ENCODE assay signal across 25 cellular contexts in the genomic region with DNA sequence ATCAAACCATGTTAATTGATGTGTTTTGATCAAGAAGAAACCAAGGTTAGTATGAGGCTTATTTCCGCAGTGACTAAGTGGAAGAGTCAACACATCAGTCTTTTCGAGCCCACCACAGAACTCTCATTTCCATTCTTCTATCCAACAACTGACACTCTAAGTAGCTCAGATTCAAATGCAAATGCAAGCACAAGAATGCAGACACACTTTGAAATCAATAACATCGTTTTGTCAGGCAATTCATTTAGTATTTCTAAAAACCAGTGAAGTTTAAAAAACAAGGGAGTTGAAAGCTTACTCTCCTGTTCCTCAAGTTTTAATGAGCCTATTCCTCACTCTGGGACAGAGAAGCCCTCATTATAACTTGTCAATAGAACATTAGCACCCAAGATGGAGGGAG.
"Had no signal": no experiment of that assay in that cellular context is flagged by ENCODE, and none has a peak within 500 bp of the region (broad histone marks: within the 10 kb centered on the region; RNA-seq: fewer than 3 reads in every experiment).

No MANE protein-coding gene starts in this region.

- H3K9ac ChIP-seq: parathyroid adenoma had no signal

- H3K4me3 Mint-ChIP-seq: naive thymus-derived CD8-positive, alpha-beta T cell; nephron progenitor cell; stimulated activated effector memory CD8-positive, alpha-beta T cell treated with anti-CD3 and anti-CD28 coated beads, Interleukin-12 subunit alpha, Interleukin-12 subunit beta, amount 100 ng/mL, for 72 hours had no signal

- H3K4me1 Mint-ChIP-seq: naive thymus-derived CD8-positive, alpha-beta T cell; stimulated activated effector memory CD8-positive, alpha-beta T cell treated with anti-CD3 and anti-CD28 coated beads, Interleukin-12 subunit alpha, Interleukin-12 subunit beta, amount 100 ng/mL, for 72 hours had no signal

- H3K9me3 ChIP-seq: esophagus squamous epithelium, lower lobe of right lung, psoas muscle, sigmoid colon, stomach, thyroid gland, upper lobe of left lung had no signal

- DNase-seq: dermis blood vessel endothelial cell; effector memory CD4-positive, alpha-beta T cell; erythroblast; esophagus squamous epithelium; foreskin melanocyte; glutamatergic neuron; left ventricle myocardium superior; lower lobe of right lung; naive thymus-derived CD8-positive, alpha-beta T cell; nephron progenitor cell; psoas muscle; right cardiac atrium; sigmoid colon; stimulated activated CD4-positive, alpha-beta T cell treated with anti-CD3 and anti-CD28 coated beads, Interleukin-2, amount 100 ng/mL, for 24 hours; stimulated activated CD4-positive, alpha-beta T cell treated with anti-CD3 and anti-CD28 coated beads, Interleukin-4, amount 100 ng/mL, for 24 hours; stimulated activated naive CD4-positive, alpha-beta T cell treated with Interleukin-2 at 50 U/mL for 16 hours; stomach; thyroid gland; upper lobe of left lung had no signal

- FAIRE-seq: endometrium, keratinocyte, urothelium cell line had no signal

- ATAC-seq: left ventricle myocardium superior; lower lobe of right lung; naive thymus-derived CD8-positive, alpha-beta T cell; psoas muscle; right cardiac atrium; stimulated activated effector memory CD8-positive, alpha-beta T cell treated with anti-CD3 and anti-CD28 coated beads, Interleukin-12 subunit alpha, Interleukin-12 subunit beta, amount 100 ng/mL, for 72 hours had no signal

- H3K79me2 ChIP-seq: parathyroid adenoma had no signal

- H3K27ac Mint-ChIP-seq: naive thymus-derived CD8-positive, alpha-beta T cell; nephron progenitor cell; stimulated activated effector memory CD8-positive, alpha-beta T cell treated with anti-CD3 and anti-CD28 coated beads, Interleukin-12 subunit alpha, Interleukin-12 subunit beta, amount 100 ng/mL, for 72 hours had no signal

- H3K4me3 ChIP-seq: coronary artery, esophagus squamous epithelium, lower lobe of right lung, psoas muscle, sigmoid colon, stomach, thyroid gland, upper lobe of left lung had no signal

- H3K36me3 Mint-ChIP-seq: naive thymus-derived CD8-positive, alpha-beta T cell; stimulated activated effector memory CD8-positive, alpha-beta T cell treated with anti-CD3 and anti-CD28 coated beads, Interleukin-12 subunit alpha, Interleukin-12 subunit beta, amount 100 ng/mL, for 72 hours had no signal

- H2AFZ ChIP-seq: parathyroid adenoma had no signal

- H3K9me3 Mint-ChIP-seq: naive thymus-derived CD8-positive, alpha-beta T cell had no signal

- H3K27me3 ChIP-seq: esophagus squamous epithelium, sigmoid colon, stomach, upper lobe of left lung had no signal

- H3K27ac ChIP-seq: coronary artery, esophagus squamous epithelium, lower lobe of right lung, parathyroid adenoma, psoas muscle, sigmoid colon, stomach, thyroid gland, upper lobe of left lung had no signal

- H3K4me1 ChIP-seq: esophagus squamous epithelium, lower lobe of right lung, parathyroid adenoma, psoas muscle, sigmoid colon, stomach, thyroid gland, upper lobe of left lung had no signal

- H3K36me3 ChIP-seq: esophagus squamous epithelium, lower lobe of right lung, sigmoid colon, stomach, thyroid gland, upper lobe of left lung had no signal
